20 cellular contexts compared by ENCODE assay signal in genomic region chr1:19743180-19743579, GRCh38. TPM values are rescaled to one million over a fixed set of nuclear protein-coding genes. Genes with fewer than 3 reads are reported as not detected.
DNase-seq lines count a peak whose midpoint lies in the region; ATAC-seq and TF ChIP-seq lines count a peak whose summit lies in the region.
"Had no signal": no experiment of that assay in that cellular context is flagged by ENCODE, and none has a peak within 500 bp of the region (broad histone marks: within the 10 kb centered on the region; RNA-seq: fewer than 3 reads in every experiment).

No MANE protein-coding gene starts in this region.

- no peak overlapping the region for H3K9ac ChIP-seq in endodermal cell (ENCODE audit: extremely low read depth, low read length, poor library complexity, severe bottlenecking)
- H3K9ac ChIP-seq: BLaER1 treated with 17β-estradiol and CSF1 and Interleukin-3, amounts not matched to agents 10 nM and 100 nM had no signal

- no peaks in the 10 kb centered on the region for H3K4me1 Mint-ChIP-seq in activated CD4-positive, alpha-beta T cell treated with anti-CD3 and anti-CD28 coated beads, Interleukin-2, amount 10 ng/mL, durations not matched to agents 7 days and 5 days
- no peaks in the 10 kb centered on the region for H3K4me1 Mint-ChIP-seq in endodermal cell
- H3K4me1 Mint-ChIP-seq: B cell; CD14-positive monocyte; CD8-positive, alpha-beta memory T cell had no signal

- no peak for TF ChIP-seq POLR2A in stomach (IDR thresholded peaks at IDR 0.05)

- POLR2A ChIA-PET in activated CD4-positive, alpha-beta T cell treated with anti-CD3 and anti-CD28 coated beads, Interleukin-2, amount 10 ng/mL, durations not matched to agents 7 days and 5 days (lab: Charles Lee): no interaction called here

- H3K27me3 Mint-ChIP-seq in activated CD4-positive, alpha-beta T cell treated with anti-CD3 and anti-CD28 coated beads, Interleukin-2, amount 10 ng/mL, durations not matched to agents 7 days and 5 days: no peaks in the 10 kb centered on the region
- H3K27me3 Mint-ChIP-seq in endodermal cell (ENCODE audit: insufficient read depth): peaks cover 2% of the 10 kb centered on the region
- H3K27me3 Mint-ChIP-seq: B cell; CD4-positive, alpha-beta T cell; CD8-positive, alpha-beta memory T cell had no signal

- no peak for DNase-seq in activated CD4-positive, alpha-beta T cell treated with anti-CD3 and anti-CD28 coated beads, Interleukin-2, amount 10 ng/mL, durations not matched to agents 7 days and 5 days
- DNase-seq in activated CD4-positive, alpha-beta T cell treated with anti-CD3 and anti-CD28 coated beads for 48 hours: no peak
- no peak for DNase-seq in mucosa of descending colon
- no peak for DNase-seq in stomach
- no peak for DNase-seq in BE2C
- no peak for DNase-seq in endodermal cell
- DNase-seq in GM19240 (ENCODE audit: insufficient read length, low spot score): no peak
- DNase-seq: CD4-positive, alpha-beta T cell; CD8-positive, alpha-beta memory T cell; DMS 273 treated with DMSO at 0.1 percent for 48 hours; DMS79; EL; GDM1; GOT3; HFFc6 had no signal

- no peak for TF ChIP-seq EP300 in stomach (IDR thresholded peaks at IDR 0.05)

- H3K27ac Mint-ChIP-seq in activated CD4-positive, alpha-beta T cell treated with anti-CD3 and anti-CD28 coated beads, Interleukin-2, amount 10 ng/mL, durations not matched to agents 7 days and 5 days: peak overlapping the region; percentile 50
- H3K27ac Mint-ChIP-seq in endodermal cell: no peak overlapping the region
- H3K27ac Mint-ChIP-seq: B cell; CD4-positive, alpha-beta T cell; CD8-positive, alpha-beta memory T cell; HFFc6 had no signal

- WGBS in stomach, 5 donors: 41 to 75% (median 57%) methylated on average over 3 of the region's 3 CpGs
- 92 to 100% methylated on average over 1 to 3 of the region's 3 CpGs for WGBS in endodermal cell (ENCODE audit: insufficient coverage in 1 of 2, insufficient read length in 1 of 2), 2 experiments

- peaks cover 5% of the 10 kb centered on the region for H3K9me3 Mint-ChIP-seq in activated CD4-positive, alpha-beta T cell treated with anti-CD3 and anti-CD28 coated beads, Interleukin-2, amount 10 ng/mL, durations not matched to agents 7 days and 5 days
- no peaks in the 10 kb centered on the region for H3K9me3 Mint-ChIP-seq in endodermal cell
- H3K9me3 Mint-ChIP-seq: CD4-positive, alpha-beta T cell; CD8-positive, alpha-beta memory T cell; HFFc6 had no signal

- peaks cover 5% of the 10 kb centered on the region for H3K36me3 Mint-ChIP-seq in activated CD4-positive, alpha-beta T cell treated with anti-CD3 and anti-CD28 coated beads, Interleukin-2, amount 10 ng/mL, durations not matched to agents 7 days and 5 days (ENCODE audit: low read depth)
- peaks cover 3% of the 10 kb centered on the region for H3K36me3 Mint-ChIP-seq in endodermal cell (ENCODE audit: low read depth)

- H3K27me3 ChIP-seq in stomach (no peaks in the 10 kb centered on the region), BE2C (no peaks in the 10 kb centered on the region), endodermal cell (ENCODE audit: control insufficient read depth, insufficient read depth, low read length, poor library complexity, severe bottlenecking) (peaks cover 15% of the 10 kb centered on the region)
- H3K27me3 ChIP-seq: BLaER1 treated with 17β-estradiol and CSF1 and Interleukin-3, amounts not matched to agents 10 nM and 100 nM had no signal

- H3K4me3 ChIP-seq in mucosa of descending colon (no peak overlapping the region), stomach (no peak overlapping the region), BE2C (ENCODE audit: low read depth, low read length) (no peak overlapping the region), endodermal cell (ENCODE audit: low read length) (no peak overlapping the region)
- H3K4me3 ChIP-seq: BLaER1 treated with 17β-estradiol and CSF1 and Interleukin-3, amounts not matched to agents 10 nM and 100 nM; HAP-1 had no signal

- H3K9me3 ChIP-seq in mucosa of descending colon: no peaks in the 10 kb centered on the region
- H3K9me3 ChIP-seq in stomach: peaks cover 0 to 3% (median 0%) of the 10 kb centered on the region in 4 donors
- no peaks in the 10 kb centered on the region for H3K9me3 ChIP-seq in BE2C
- no peaks in the 10 kb centered on the region for H3K9me3 ChIP-seq in endodermal cell (ENCODE audit: control insufficient read depth, low read length)
- H3K9me3 ChIP-seq: BLaER1 treated with 17β-estradiol and CSF1 and Interleukin-3, amounts not matched to agents 10 nM and 100 nM; HAP-1 had no signal

- CTCF ChIA-PET in activated CD4-positive, alpha-beta T cell treated with anti-CD3 and anti-CD28 coated beads, Interleukin-2, amount 10 ng/mL, durations not matched to agents 7 days and 5 days (lab: Charles Lee): interaction anchor here (0.8 kb wide), 1 partner anchor 49 kb away, joined by 3 read pairs; no protein-coding TSS in a partner anchor

- intact Hi-C loops in mucosa of descending colon (cut with DNase I, micrococcal nuclease): no loop called here
- intact Hi-C loops in stomach (cut with DNase I; ENCODE audit: low total_unique reads): no loop called here

- TF ChIP-seq CTCF in mucosa of descending colon (IDR thresholded peaks at IDR 0.05) (no peak), stomach (IDR thresholded peaks at IDR 0.05) (no peak), BE2C (IDR thresholded peaks at IDR 0.05; ENCODE audit: low read depth, low read length) (no peak), endodermal cell (conservative IDR thresholded peaks at IDR 0.05) (no peak)

- H3K27ac ChIP-seq in stomach (peak overlapping the region; percentile 17 to 72 (median 67)), endodermal cell (ENCODE audit: low read depth, low read length) (no peak overlapping the region)
- H3K27ac ChIP-seq: 22Rv1; BLaER1 treated with 17β-estradiol and CSF1 and Interleukin-3, amounts not matched to agents 10 nM and 100 nM had no signal

- no peak overlapping the region for H3K4me3 Mint-ChIP-seq in activated CD4-positive, alpha-beta T cell treated with anti-CD3 and anti-CD28 coated beads, Interleukin-2, amount 10 ng/mL, durations not matched to agents 7 days and 5 days
- no peak overlapping the region for H3K4me3 Mint-ChIP-seq in endodermal cell
- H3K4me3 Mint-ChIP-seq: B cell; CD14-positive monocyte; CD4-positive, alpha-beta T cell; CD8-positive, alpha-beta memory T cell; HFFc6 had no signal

- peak; percentile 70 for ATAC-seq in mucosa of descending colon

- peaks cover 3% of the 10 kb centered on the region for H3K36me3 ChIP-seq in mucosa of descending colon (ENCODE audit: low read depth)
- peaks cover 21 to 88% (median 83%) of the 10 kb centered on the region in 4 donors for H3K36me3 ChIP-seq in stomach
- no peaks in the 10 kb centered on the region for H3K36me3 ChIP-seq in BE2C
- H3K36me3 ChIP-seq in endodermal cell (ENCODE audit: control insufficient read depth, insufficient read depth, low read length): no peaks in the 10 kb centered on the region
- H3K36me3 ChIP-seq: HAP-1 had no signal

- H3K4me1 ChIP-seq in mucosa of descending colon (ENCODE audit: low read depth): no peaks in the 10 kb centered on the region
- peaks cover 6 to 19% (median 14%) of the 10 kb centered on the region in 4 donors for H3K4me1 ChIP-seq in stomach
- no peaks in the 10 kb centered on the region for H3K4me1 ChIP-seq in BE2C
- H3K4me1 ChIP-seq in endodermal cell (ENCODE audit: control insufficient read depth, insufficient read depth, low read length): no peaks in the 10 kb centered on the region
- H3K4me1 ChIP-seq: BLaER1 treated with 17β-estradiol and CSF1 and Interleukin-3, amounts not matched to agents 10 nM and 100 nM; HAP-1 had no signal

RNA-seq across cellular contexts. Expression of gene TMCO4, which starts 56.5 kb away (rescaled TPM):
- total RNA-seq in activated CD4-positive, alpha-beta T cell treated with anti-CD3 and anti-CD28 coated beads, Interleukin-2, amount 10 ng/mL, durations not matched to agents 7 days and 5 days: 10 to 100 TPM; 13.3 to 15.9 TPM
- 10 to 100 TPM; 27.9 to 42.8 (median 31.9) TPM for total RNA-seq in mucosa of descending colon
- total RNA-seq in stomach: 100 to 1,000 TPM in 2 of 5 donors, 10 to 100 TPM in 2, 1 to 10 TPM in 1; 5.3 to 326 (median 35.2) TPM
- polyA plus RNA-seq in stomach: 10 to 100 TPM; 16.7 to 27.4 (median 20.9) TPM
- polyA plus RNA-seq in BE2C (2012; ENCODE audit: insufficient read depth, insufficient read length, low read depth): 0.57 TPM
- total RNA-seq in endodermal cell: 1 to 10 TPM; 6.2 to 6.6 TPM
- 0.78 TPM for polyA plus RNA-seq in endodermal cell (2013, experiment 1 of 2)
- 0.50 TPM for polyA plus RNA-seq in endodermal cell (2013, experiment 2 of 2)
